ENCODE assay signal across 8 cellular contexts in genomic region chr10:119080521-119081259, GRCh38. TPM values are rescaled to one million over a fixed set of nuclear protein-coding genes. Genes with fewer than 3 reads are reported as not detected.
DNase-seq lines count a peak whose midpoint lies in the region; ATAC-seq and TF ChIP-seq lines count a peak whose summit lies in the region.

Gene EIF3A, minus strand, starts transcription at chr10:119080817. Its CDS starts 141 bp downstream, at chr10:119080676.

- TF ChIP-seq CTCF in AG04450 (IDR thresholded peaks at IDR 0.05; ENCODE audit: low read depth, low read length), result no peak

- DNase-seq in AG04450 (ENCODE audit: low read depth, low spot score) (peak; percentile 68), NCI-H2227 treated with DMSO at 0.1 percent for 48 hours (lab: John Stamatoyannopoulos, UW) (peak; percentile 66), islet precursor cell (peak; percentile 96)
- peak; percentile 78 for DNase-seq in activated CD4-positive, CD25-positive, alpha-beta regulatory T cell treated with anti-CD3 and anti-CD28 coated beads, Interleukin-2, amount 50 U/mL, for 16 hours (ENCODE audit: low read depth, low spot score)
- DNase-seq in central memory CD8-positive, alpha-beta T cell (ENCODE audit: low spot score in 2 of 2), result peak; percentile 87 to 91
- DNase-seq in stimulated activated CD4-positive, alpha-beta T cell treated with anti-CD3 and anti-CD28 coated beads, Interleukin-12 subunit alpha, Interleukin-12 subunit beta, amount 100 ng/mL, for 4 hours, result peak; percentile 87

- no peaks in the 10 kb centered on the region for H3K27me3 Mint-ChIP-seq in central memory CD8-positive, alpha-beta T cell

- ATAC-seq in GM18868 (IDR thresholded peaks at IDR 0.05; ENCODE audit: unreplicated experiment) (peak; percentile 82), HG03103 (IDR thresholded peaks at IDR 0.05; ENCODE audit: low read depth, unreplicated experiment) (peak; percentile 76)
- ATAC-seq in central memory CD8-positive, alpha-beta T cell (replicated peaks; ENCODE audit: extremely low read depth, poor library complexity, severe bottlenecking), result peak; percentile 81

- peak within 1 kb of the TSS; percentile 93 for H3K4me3 ChIP-seq in AG04450 (ENCODE audit: low read depth, low read length)

- H3K9me3 ChIP-seq in AG04450 (ENCODE audit: control insufficient read depth, insufficient read depth, low read length), result peaks cover 6% of the 10 kb centered on the region; the same call in 1 of the 2 replicates

- H3K9me3 Mint-ChIP-seq in central memory CD8-positive, alpha-beta T cell, result no peaks in the 10 kb centered on the region

- peak within 1 kb of the TSS; percentile 95 for H3K27ac Mint-ChIP-seq in central memory CD8-positive, alpha-beta T cell (ENCODE audit: low read depth)

- peaks cover 26% of the 10 kb centered on the region for H3K36me3 Mint-ChIP-seq in central memory CD8-positive, alpha-beta T cell (ENCODE audit: insufficient read depth)

- POLR2A ChIA-PET in AG04450 (lab: Yijun Ruan, JAX), result interaction anchor here (0.6 to 1.2 kb wide), 5 partner anchors 11 to 110 kb away, joined by 3 to 8 read pairs (median 4); partner anchors contain the start of gene DENND10

- H3K27ac ChIP-seq in AG04450 (ENCODE audit: low read depth, low read length), result peak within 1 kb of the TSS; percentile 95

- CTCF ChIA-PET in AG04450 (lab: Charles Lee), result no interaction called here

- no peaks in the 10 kb centered on the region for H3K27me3 ChIP-seq in AG04450 (ENCODE audit: control insufficient read depth, insufficient read depth, low read length)

- H3K4me1 Mint-ChIP-seq in central memory CD8-positive, alpha-beta T cell, result peaks cover 43% of the 10 kb centered on the region

- H3K4me3 Mint-ChIP-seq in central memory CD8-positive, alpha-beta T cell, result peak within 1 kb of the TSS; percentile 99

RNA-seq across cellular contexts. Expression of gene EIF3A, which starts in this region (rescaled TPM):
- 55.7 and 80.8 TPM in 2 replicates for polyA plus RNA-seq in AG04450 (2011; rRNA removed)
- 70.4 and 92.9 TPM in 2 replicates for polyA minus RNA-seq in AG04450 (2011; rRNA and poly(A)+ RNA removed)

Comparison
In these comparisons a context has a peak if more than half of its experiments do, and no peak if none do; other contexts are left out.
1. Peak in every context shown above with its lines: DNase-seq, ATAC-seq, H3K4me3 ChIP-seq and H3K27ac ChIP-seq.